9 cellular contexts compared by ENCODE assay signal in genomic region chr12:44930972-44931600, GRCh38. TPM values are rescaled to one million over a fixed set of nuclear protein-coding genes. Genes with fewer than 3 reads are reported as not detected.
DNase-seq lines count a peak whose midpoint lies in the region; ATAC-seq, FAIRE-seq and TF ChIP-seq lines count a peak whose summit lies in the region.
"Had no signal": no experiment of that assay in that cellular context is flagged by ENCODE, and none has a peak within 500 bp of the region (broad histone marks: within the 10 kb centered on the region; RNA-seq: fewer than 3 reads in every experiment).

No MANE protein-coding gene starts in this region.

- H3K4me3 ChIP-seq in gastroesophageal sphincter = no peak overlapping the region

- H3K27me3 ChIP-seq in gastroesophageal sphincter = no peaks in the 10 kb centered on the region
- H3K27me3 ChIP-seq: neutrophil had no signal

- TF ChIP-seq POLR2A in H54 (IDR thresholded peaks at IDR 0.05; ENCODE audit: low read depth, low read length) (no peak), gastroesophageal sphincter (IDR thresholded peaks at IDR 0.05) (no peak)

- ATAC-seq in gastroesophageal sphincter = no peak

- TF ChIP-seq EP300 in gastroesophageal sphincter (IDR thresholded peaks at IDR 0.05) = no peak

- no peaks in the 10 kb centered on the region for H3K36me3 ChIP-seq in gastroesophageal sphincter
- H3K36me3 ChIP-seq: neutrophil had no signal

- TF ChIP-seq CTCF in D721Med (IDR thresholded peaks at IDR 0.05; ENCODE audit: insufficient read depth, missing control alignments) = peak; percentile 64
- peak; percentile 17 to 55 (median 40) for TF ChIP-seq CTCF in gastroesophageal sphincter (IDR thresholded peaks at IDR 0.05)

- H3K9me3 ChIP-seq in gastroesophageal sphincter = no peaks in the 10 kb centered on the region
- H3K9me3 ChIP-seq: neutrophil had no signal

- DNase-seq in D721Med (ENCODE audit: insufficient read length, low spot score) (peak; percentile 38), H54 (ENCODE audit: insufficient read length, low spot score) (peak; percentile 6), NCI-H1930 (lab: John Stamatoyannopoulos, UW) (peak; percentile 98 to 99), renal cortical epithelial cell (ENCODE audit: low read depth) (peak; percentile 64), HuH-7 (ENCODE audit: low spot score) (no peak), 8988T (no peak)

- peak; percentile 56 for FAIRE-seq in D721Med (lab: Jason Lieb, UNC)
- FAIRE-seq in H54 (lab: Jason Lieb, UNC) = no peak
- peak; percentile 95 for FAIRE-seq in TTC549 (lab: Jason Lieb, UNC)

- H3K27ac ChIP-seq in gastroesophageal sphincter = no peak overlapping the region
- H3K27ac ChIP-seq: neutrophil had no signal

- no peaks in the 10 kb centered on the region for H3K4me1 ChIP-seq in gastroesophageal sphincter

- 33 to 42% methylated on average over 4 of the region's 4 CpGs for WGBS in gastroesophageal sphincter (ENCODE audit: low coverage in 1 of 2), 2 donors

RNA-seq across cellular contexts. Expression of gene NELL2, which starts 55.0 kb away (rescaled TPM):
- total RNA-seq in gastroesophageal sphincter = 10 to 100 TPM in 1 of 4 donors, 1 to 10 TPM in 1, under 1 TPM in 1, not detected in 1; 0.12 to 42.0 (median 2.0) TPM
- 0.20 TPM in 1 of 2 replicates, not detected in the other for total RNA-seq in renal cortical epithelial cell

Comparison
In these comparisons a context has a peak if more than half of its experiments do, and no peak if none do; other contexts are left out.
1. DNase-seq: peak in D721Med (single experiment), H54 (single experiment), NCI-H1930 (2 of 2) and renal cortical epithelial cell (single experiment); none in HuH-7 (single experiment) and 8988T (single experiment).